23 cellular contexts compared by ENCODE assay signal in genomic region chr5:179418972-179419371, GRCh38.
"Had no signal": no experiment of that assay in that cellular context is flagged by ENCODE, and none has a peak within 500 bp of the region (broad histone marks: within the 10 kb centered on the region; RNA-seq: fewer than 3 reads in every experiment).

No MANE protein-coding gene starts in this region.

- H3K9ac ChIP-seq: KMS-11 had no signal

- H3K36me3 ChIP-seq: SJSA1 had no signal

- H3K4me3 ChIP-seq: K562, SJSA1, SK-N-MC had no signal

- H3K4me3 Mint-ChIP-seq: IgD-negative memory B cell had no signal

- H3K27ac ChIP-seq: KMS-11, SJSA1, SK-N-MC had no signal

- ATAC-seq: HepG2, K562 had no signal

- H3K27me3 ChIP-seq: SJSA1 had no signal

- H3K4me2 ChIP-seq: KMS-11 had no signal

- H3K36me3 Mint-ChIP-seq: IgD-negative memory B cell had no signal

- DNase-seq: Kasumi-1, MM.1S, NCI-H1092 treated with DMSO at 0.1 percent for 48 hours, NCI-H1436, NCI-H187, NCI-H2029, NCI-H2081 treated with DMSO at 0.1 percent for 48 hours, NCI-H2171, NCI-H226, NCI-H446, NCI-H510A, NCI-H524 treated with DMSO at 0.1 percent for 48 hours, NCI-H69, NCI-H774, Right ventricle myocardium superior, RPMI8226, SIG-M5 had no signal

- H3K27ac Mint-ChIP-seq: IgD-negative memory B cell had no signal

- H3K4me1 ChIP-seq: SJSA1 had no signal
